25 cellular contexts compared by ENCODE assay signal in genomic region chr4:80539190-80539589, GRCh38.
"Had no signal": no experiment of that assay in that cellular context is flagged by ENCODE, and none has a peak within 500 bp of the region (broad histone marks: within the 10 kb centered on the region; RNA-seq: fewer than 3 reads in every experiment).

No MANE protein-coding gene starts in this region.

- H3K4me1 ChIP-seq: ascending aorta, left lung, prostate gland, testis, vagina had no signal

- H3K9me3 ChIP-seq: ascending aorta, left lung, neutrophil, ovary, prostate gland, testis, vagina had no signal

- DNase-seq: activated B cell treated with CpG ODN at 0.5 μM for 24 hours; activated CD4-positive, alpha-beta T cell treated with anti-CD3 and anti-CD28 coated beads for 4 hours; activated CD4-positive, alpha-beta T cell treated with anti-CD3 and anti-CD28 coated beads, Interleukin-2, amount 50 U/mL, for 48 hours; activated CD8-positive, alpha-beta memory T cell treated with anti-CD3 and anti-CD28 coated beads, Interleukin-2, amount 50 U/mL, for 48 hours; activated naive CD4-positive, alpha-beta T cell treated with anti-CD3 and anti-CD28 coated beads for 36 hours; activated T-cell treated with anti-CD3 and anti-CD28 coated beads, Interleukin-2, amount 50 U/mL, for 4 hours; brain microvascular endothelial cell; caudate nucleus; effector CD4-positive, alpha-beta T cell; foreskin keratinocyte; kidney glomerular epithelial cell; left lung; naive thymus-derived CD4-positive, alpha-beta T cell; ovary; stimulated activated CD4-positive, alpha-beta T cell treated with anti-CD3 and anti-CD28 coated beads, Interleukin-2, amount 100 ng/mL, for 48 hours; stimulated activated CD8-positive, alpha-beta memory T cell treated with anti-CD3 and anti-CD28 coated beads, Interleukin-4, amount 100 ng/mL, for 48 hours; stimulated activated naive B cell treated with anti-CD40 and anti-IgM and Interleukin-4, amounts not matched to agents 10 μg/mL and 1 μg/mL and 100 μg/mL, for 72 hours; testis; trophoblast cell had no signal

- H3K4me3 ChIP-seq: ascending aorta, left lung, lung, ovary, prostate gland, testis, vagina had no signal

- H3K27ac Mint-ChIP-seq: activated B cell treated with CpG ODN at 0.5 μM for 24 hours; activated naive CD4-positive, alpha-beta T cell treated with anti-CD3 and anti-CD28 coated beads for 36 hours; dendritic cell treated with granulocyte-macrophage colony-stimulating factor and Interleukin-4, amounts not matched to agents 40 ng/mL and 50 ng/mL, for 4 days; naive thymus-derived CD4-positive, alpha-beta T cell; stimulated activated naive B cell treated with anti-CD40 and anti-IgM and Interleukin-4, amounts not matched to agents 10 μg/mL and 1 μg/mL and 100 μg/mL, for 72 hours had no signal

- H3K4me3 Mint-ChIP-seq: activated B cell treated with CpG ODN at 0.5 μM for 24 hours; activated naive CD4-positive, alpha-beta T cell treated with anti-CD3 and anti-CD28 coated beads for 36 hours; activated T-cell treated with anti-CD3 and anti-CD28 coated beads, Interleukin-2, amount 50 U/mL, for 4 hours; dendritic cell treated with granulocyte-macrophage colony-stimulating factor and Interleukin-4, amounts not matched to agents 40 ng/mL and 50 ng/mL, for 4 days; stimulated activated naive B cell treated with anti-CD40 and anti-IgM and Interleukin-4, amounts not matched to agents 10 μg/mL and 1 μg/mL and 100 μg/mL, for 72 hours had no signal

- H3K36me3 ChIP-seq: ascending aorta, brain microvascular endothelial cell, left lung, neutrophil, ovary, prostate gland, vagina had no signal

- H3K27ac ChIP-seq: ascending aorta, brain microvascular endothelial cell, foreskin keratinocyte, left lung, neutrophil, ovary, prostate gland, testis, vagina had no signal

- ATAC-seq: left lung; naive thymus-derived CD4-positive, alpha-beta T cell; stimulated activated naive B cell treated with anti-CD40 and anti-IgM and Interleukin-4, amounts not matched to agents 10 μg/mL and 1 μg/mL and 100 μg/mL, for 72 hours had no signal

- H3K27me3 ChIP-seq: ascending aorta, brain microvascular endothelial cell, left lung, neutrophil, ovary, testis, vagina had no signal

- H3K36me3 Mint-ChIP-seq: stimulated activated naive B cell treated with anti-CD40 and anti-IgM and Interleukin-4, amounts not matched to agents 10 μg/mL and 1 μg/mL and 100 μg/mL, for 72 hours had no signal

- H3K9me3 Mint-ChIP-seq: activated B cell treated with CpG ODN at 0.5 μM for 24 hours; dendritic cell treated with granulocyte-macrophage colony-stimulating factor and Interleukin-4, amounts not matched to agents 40 ng/mL and 50 ng/mL, for 4 days; stimulated activated naive B cell treated with anti-CD40 and anti-IgM and Interleukin-4, amounts not matched to agents 10 μg/mL and 1 μg/mL and 100 μg/mL, for 72 hours had no signal

- H3K27me3 Mint-ChIP-seq: dendritic cell treated with granulocyte-macrophage colony-stimulating factor and Interleukin-4, amounts not matched to agents 40 ng/mL and 50 ng/mL, for 4 days had no signal
